13 cellular contexts compared by ENCODE assay signal in genomic region chr13:31452525-31452924, GRCh38.
DNase-seq lines count a peak whose midpoint lies in the region; ATAC-seq and TF ChIP-seq lines count a peak whose summit lies in the region.
"Had no signal": no experiment of that assay in that cellular context is flagged by ENCODE, and none has a peak within 500 bp of the region (broad histone marks: within the 10 kb centered on the region; RNA-seq: fewer than 3 reads in every experiment).

No MANE protein-coding gene starts in this region.

- H3K27ac Mint-ChIP-seq in WTC11, result no peak overlapping the region
- H3K27ac Mint-ChIP-seq: CD4-positive, CD25-positive, alpha-beta regulatory T cell; HFFc6 had no signal

- in situ Hi-C loops in gastrocnemius medialis (cut with MboI; ENCODE audit: low sequenced_read_pairs in 4 of 4), result no loop called here

- no peaks in the 10 kb centered on the region for H3K79me1 ChIP-seq in mesendoderm (ENCODE audit: low read length)

- H3K9me3 Mint-ChIP-seq in WTC11, result peaks cover 9% of the 10 kb centered on the region
- H3K9me3 Mint-ChIP-seq in activated T-cell treated with anti-CD3 and anti-CD28 coated beads, Interleukin-2, amount 50 U/mL, for 4 hours, result no peaks in the 10 kb centered on the region
- H3K9me3 Mint-ChIP-seq: HFFc6 had no signal

- no peak overlapping the region for H3K23ac ChIP-seq in mesendoderm (ENCODE audit: low read length)

- no peaks in the 10 kb centered on the region for H3K36me3 ChIP-seq in BE2C
- no peaks in the 10 kb centered on the region for H3K36me3 ChIP-seq in H7 (replicated peaks; ENCODE audit: control insufficient read depth, insufficient read depth, low read length)
- H3K36me3 ChIP-seq in mesendoderm (ENCODE audit: control insufficient read depth, insufficient read depth, low read length), result no peaks in the 10 kb centered on the region
- no peaks in the 10 kb centered on the region for H3K36me3 ChIP-seq in gastrocnemius medialis
- H3K36me3 ChIP-seq: HAP-1 had no signal

- WGBS in mesendoderm (ENCODE audit: extremely low coverage, insufficient coverage, low lambda C conversion rate), result no CpG with 5 or more reads among the region's 2 CpGs

- H3K56ac ChIP-seq in mesendoderm (ENCODE audit: low read length), result no peak overlapping the region

- H3K9ac ChIP-seq in mesendoderm (ENCODE audit: low read length), result no peak overlapping the region

- H3K27me3 ChIP-seq in BE2C (no peaks in the 10 kb centered on the region), H7 (ENCODE audit: control insufficient read depth, insufficient read depth, low read length) (no peaks in the 10 kb centered on the region), mesendoderm (ENCODE audit: insufficient read depth, low read length, poor library complexity) (no peaks in the 10 kb centered on the region), gastrocnemius medialis (no peaks in the 10 kb centered on the region)

- no peaks in the 10 kb centered on the region for H3K27me3 Mint-ChIP-seq in WTC11 (ENCODE audit: low read depth)
- H3K27me3 Mint-ChIP-seq in activated T-cell treated with anti-CD3 and anti-CD28 coated beads, Interleukin-2, amount 50 U/mL, for 4 hours (ENCODE audit: low read depth), result peaks cover 1% of the 10 kb centered on the region

- H2BK15ac ChIP-seq in mesendoderm (replicated peaks; ENCODE audit: low read depth), result no peak overlapping the region

- CTCF ChIA-PET in WTC11 (lab: Charles Lee), result interaction anchor here (1.1 kb wide), 1 partner anchor 19 kb away, joined by 3 read pairs; no protein-coding TSS in a partner anchor

- no peak overlapping the region for H2BK120ac ChIP-seq in mesendoderm (ENCODE audit: low read depth, low read length)

- H3K36me3 Mint-ChIP-seq in WTC11, result no peaks in the 10 kb centered on the region
- H3K36me3 Mint-ChIP-seq in activated T-cell treated with anti-CD3 and anti-CD28 coated beads, Interleukin-2, amount 50 U/mL, for 4 hours (ENCODE audit: insufficient read depth), result no peaks in the 10 kb centered on the region
- H3K36me3 Mint-ChIP-seq: CD4-positive, CD25-positive, alpha-beta regulatory T cell had no signal

- no peak for TF ChIP-seq POLR2A in gastrocnemius medialis (IDR thresholded peaks at IDR 0.05)

- no peak overlapping the region for H3K4me2 ChIP-seq in mesendoderm (ENCODE audit: low read length)

- no peak overlapping the region for H3K27ac ChIP-seq in mesendoderm (ENCODE audit: low read depth, low read length)
- no peak overlapping the region for H3K27ac ChIP-seq in gastrocnemius medialis

- DNase-seq in BE2C (no peak), H7 (peak; percentile 19), WTC11 (ENCODE audit: low spot score) (peak; percentile 25), mesendoderm (peak; percentile 16), sciatic nerve (ENCODE audit: low spot score) (no peak), gastrocnemius medialis (no peak)
- no peak for DNase-seq in activated T-cell treated with anti-CD3 and anti-CD28 coated beads, Interleukin-2, amount 50 U/mL, for 4 hours
- DNase-seq: CD4-positive, CD25-positive, alpha-beta regulatory T cell; DMS53; GF-D8; HFFc6 had no signal

- H3K4me1 ChIP-seq in BE2C, result no peaks in the 10 kb centered on the region
- no peaks in the 10 kb centered on the region for H3K4me1 ChIP-seq in mesendoderm (ENCODE audit: control insufficient read depth, low read depth, low read length)
- H3K4me1 ChIP-seq in gastrocnemius medialis, result no peaks in the 10 kb centered on the region
- H3K4me1 ChIP-seq: HAP-1 had no signal

- ATAC-seq in WTC11 (peak; percentile 72), sciatic nerve (no peak), gastrocnemius medialis (no peak)
- ATAC-seq in activated T-cell treated with anti-CD3 and anti-CD28 coated beads, Interleukin-2, amount 50 U/mL, for 4 hours, result no peak
- ATAC-seq: HepG2 had no signal

- no peak overlapping the region for H3K4ac ChIP-seq in mesendoderm (ENCODE audit: low read depth, low read length)

- no peak overlapping the region for H4K8ac ChIP-seq in mesendoderm (ENCODE audit: low read depth, low read length)

- H2BK5ac ChIP-seq in mesendoderm (ENCODE audit: low read length), result no peak overlapping the region

- POLR2A ChIA-PET in WTC11 (lab: Charles Lee), result no interaction called here

- H3K4me1 Mint-ChIP-seq in WTC11, result peaks cover 11% of the 10 kb centered on the region
- H3K4me1 Mint-ChIP-seq in activated T-cell treated with anti-CD3 and anti-CD28 coated beads, Interleukin-2, amount 50 U/mL, for 4 hours (ENCODE audit: low read depth), result no peaks in the 10 kb centered on the region
- H3K4me1 Mint-ChIP-seq: CD4-positive, CD25-positive, alpha-beta regulatory T cell had no signal

- H3K9me3 ChIP-seq in BE2C (no peaks in the 10 kb centered on the region), gastrocnemius medialis (no peaks in the 10 kb centered on the region)
- H3K9me3 ChIP-seq: HAP-1 had no signal

- peak; percentile 32 for TF ChIP-seq CTCF in BE2C (IDR thresholded peaks at IDR 0.05; ENCODE audit: low read depth, low read length)
- TF ChIP-seq CTCF in WTC11 (IDR thresholded peaks at IDR 0.05), result no peak
- TF ChIP-seq CTCF in gastrocnemius medialis (IDR thresholded peaks at IDR 0.05 in 4 of 5, conservative IDR thresholded peaks at IDR 0.05 in 1 of 5), result no peak

- no peak overlapping the region for H3K18ac ChIP-seq in mesendoderm (ENCODE audit: low read length)

- no peak overlapping the region for H2AK5ac ChIP-seq in mesendoderm (ENCODE audit: low read length)

- H3K4me3 ChIP-seq in BE2C (ENCODE audit: low read depth, low read length), result no peak overlapping the region
- H3K4me3 ChIP-seq in H7 (ENCODE audit: insufficient read depth, low read depth, low read length), result no peak overlapping the region
- H3K4me3 ChIP-seq in mesendoderm (ENCODE audit: low read length), result no peak overlapping the region
- no peak overlapping the region for H3K4me3 ChIP-seq in gastrocnemius medialis
- H3K4me3 ChIP-seq: HAP-1 had no signal

- H3K4me3 Mint-ChIP-seq in WTC11, result no peak overlapping the region
- no peak overlapping the region for H3K4me3 Mint-ChIP-seq in activated T-cell treated with anti-CD3 and anti-CD28 coated beads, Interleukin-2, amount 50 U/mL, for 4 hours
- H3K4me3 Mint-ChIP-seq: CD4-positive, CD25-positive, alpha-beta regulatory T cell; HFFc6 had no signal

- H4K5ac ChIP-seq in mesendoderm (ENCODE audit: low read length), result no peak overlapping the region

- no peaks in the 10 kb centered on the region for H3K79me2 ChIP-seq in mesendoderm (ENCODE audit: control insufficient read depth, insufficient read depth, low read length)

- intact Hi-C loops in sciatic nerve (cut with DNase I) (no loop called here), gastrocnemius medialis (cut with DNase I; ENCODE audit: low total_unique reads) (no loop called here)

TF ChIP-seq in WTC11, 78 proteins besides CTCF, POLR2A, EP300 and RAD21 (continues in another document):
- TF ChIP-seq NR1H2 (CRISPR knock-in tag; IDR thresholded peaks at IDR 0.05) (no peak), ATF6 (CRISPR knock-in tag; IDR thresholded peaks at IDR 0.05) (no peak), NFE2L1 (CRISPR knock-in tag; IDR thresholded peaks at IDR 0.05) (no peak), ZNF512 (CRISPR knock-in tag; IDR thresholded peaks at IDR 0.05; ENCODE audit: borderline replicate concordance) (no peak), SMAD4 (CRISPR knock-in tag; IDR thresholded peaks at IDR 0.05) (no peak), JUN (CRISPR knock-in tag; IDR thresholded peaks at IDR 0.05) (no peak), RORB (CRISPR knock-in tag; IDR thresholded peaks at IDR 0.05) (no peak), USF2 (CRISPR knock-in tag; IDR thresholded peaks at IDR 0.05) (no peak), IRF1 (CRISPR knock-in tag; IDR thresholded peaks at IDR 0.05) (no peak), KAT7 (CRISPR knock-in tag; IDR thresholded peaks at IDR 0.05; ENCODE audit: borderline replicate concordance) (no peak), TCF7 (CRISPR knock-in tag; IDR thresholded peaks at IDR 0.05; ENCODE audit: low read depth) (no peak)

Comparison
In these comparisons a context has a peak if more than half of its experiments do, and no peak if none do; other contexts are left out.
1. DNase-seq: peak in H7 (single experiment), WTC11 (single experiment) and mesendoderm (single experiment); none in BE2C (single experiment), sciatic nerve (single experiment), gastrocnemius medialis (0 of 2) and activated T-cell treated with anti-CD3 and anti-CD28 coated beads, Interleukin-2, amount 50 U/mL, for 4 hours (single experiment).